ENCODE assay signal across 29 cellular contexts in genomic region chr14:91810699-91811098, GRCh38. TPM values are rescaled to one million over a fixed set of nuclear protein-coding genes. Genes with fewer than 3 reads are reported as not detected.
DNase-seq lines count a peak whose midpoint lies in the region; ATAC-seq, FAIRE-seq and TF ChIP-seq lines count a peak whose summit lies in the region.
"Had no signal": no experiment of that assay in that cellular context is flagged by ENCODE, and none has a peak within 500 bp of the region (broad histone marks: within the 10 kb centered on the region; RNA-seq: fewer than 3 reads in every experiment).

No MANE protein-coding gene starts in this region.

- H3K4me3 Mint-ChIP-seq in activated naive CD4-positive, alpha-beta T cell treated with anti-CD3 and anti-CD28 coated beads, Interleukin-2, amount 50 U/mL, for 24 hours, result no peak overlapping the region
- H3K4me3 Mint-ChIP-seq in activated naive CD4-positive, alpha-beta T cell treated with anti-CD3 and anti-CD28 coated beads for 36 hours, result no peak overlapping the region
- no peak overlapping the region for H3K4me3 Mint-ChIP-seq in CD4-positive, alpha-beta T cell
- no peak overlapping the region for H3K4me3 Mint-ChIP-seq in endothelial cell (ENCODE audit: unreplicated experiment)
- H3K4me3 Mint-ChIP-seq: CD14-positive monocyte; CD4-positive, CD25-positive, alpha-beta regulatory T cell; CD8-positive, alpha-beta T cell had no signal

- H3K9me3 Mint-ChIP-seq in activated naive CD4-positive, alpha-beta T cell treated with anti-CD3 and anti-CD28 coated beads, Interleukin-2, amount 50 U/mL, for 24 hours, result peaks cover 22% of the 10 kb centered on the region
- H3K9me3 Mint-ChIP-seq in activated naive CD4-positive, alpha-beta T cell treated with anti-CD3 and anti-CD28 coated beads for 36 hours, result peaks cover 35% of the 10 kb centered on the region
- peaks cover 19% of the 10 kb centered on the region for H3K9me3 Mint-ChIP-seq in CD4-positive, alpha-beta T cell
- H3K9me3 Mint-ChIP-seq in endothelial cell (ENCODE audit: unreplicated experiment), result peaks cover 14% of the 10 kb centered on the region

- peaks cover 27% of the 10 kb centered on the region for H3K9me3 ChIP-seq in CD4-positive, alpha-beta T cell (ENCODE audit: control insufficient read depth, low read length)
- no peaks in the 10 kb centered on the region for H3K9me3 ChIP-seq in HEK293 (ENCODE audit: control insufficient read depth, insufficient read depth, low read depth, low read length)

- FAIRE-seq in colon (lab: Jason Lieb, UNC), result peak; percentile 24
- FAIRE-seq: A204.1, GM12878, GM12892, GM18507 had no signal

- H3K4me3 ChIP-seq in HEK293 (ENCODE audit: low read depth, low read length), result no peak overlapping the region
- H3K4me3 ChIP-seq: BLaER1, GM12878 had no signal

- no peaks in the 10 kb centered on the region for H3K27me3 ChIP-seq in CD4-positive, alpha-beta T cell (ENCODE audit: control insufficient read depth, insufficient read depth, low read length)
- H3K27me3 ChIP-seq: BE2C, BLaER1 had no signal

- intact Hi-C loops in activated naive CD4-positive, alpha-beta T cell treated with anti-CD3 and anti-CD28 coated beads for 36 hours (cut with micrococcal nuclease), result no loop called here
- intact Hi-C loops in CD4-positive, alpha-beta T cell (cut with DNase I, micrococcal nuclease), result no loop called here

- H3K36me3 Mint-ChIP-seq in activated naive CD4-positive, alpha-beta T cell treated with anti-CD3 and anti-CD28 coated beads, Interleukin-2, amount 50 U/mL, for 24 hours, result peaks cover 68% of the 10 kb centered on the region
- H3K36me3 Mint-ChIP-seq in activated naive CD4-positive, alpha-beta T cell treated with anti-CD3 and anti-CD28 coated beads for 36 hours (ENCODE audit: low read depth), result peaks cover 65% of the 10 kb centered on the region
- peaks cover 100% of the 10 kb centered on the region for H3K36me3 Mint-ChIP-seq in CD4-positive, alpha-beta T cell (ENCODE audit: low read depth)
- H3K36me3 Mint-ChIP-seq in endothelial cell (ENCODE audit: low read depth, unreplicated experiment), result peaks cover 25% of the 10 kb centered on the region
- H3K36me3 Mint-ChIP-seq: CD14-positive monocyte had no signal

- no peaks in the 10 kb centered on the region for H3K4me1 ChIP-seq in HEK293 (ENCODE audit: control insufficient read depth, insufficient read depth, low read length)
- H3K4me1 ChIP-seq: BE2C, BLaER1 had no signal

- peaks cover 9 to 17% of the 10 kb centered on the region in 2 experiments for H3K36me3 ChIP-seq in HEK293 (ENCODE audit: control insufficient read depth in 2 of 2, insufficient read depth in 1 of 2, low read length in 2 of 2)
- H3K36me3 ChIP-seq: BE2C, BLaER1 had no signal

- peaks cover 39% of the 10 kb centered on the region for H3K4me1 Mint-ChIP-seq in activated naive CD4-positive, alpha-beta T cell treated with anti-CD3 and anti-CD28 coated beads, Interleukin-2, amount 50 U/mL, for 24 hours
- H3K4me1 Mint-ChIP-seq in activated naive CD4-positive, alpha-beta T cell treated with anti-CD3 and anti-CD28 coated beads for 36 hours (ENCODE audit: low read depth), result peaks cover 22% of the 10 kb centered on the region
- H3K4me1 Mint-ChIP-seq in CD4-positive, alpha-beta T cell (ENCODE audit: low read depth), result peaks cover 43% of the 10 kb centered on the region
- no peaks in the 10 kb centered on the region for H3K4me1 Mint-ChIP-seq in endothelial cell (ENCODE audit: unreplicated experiment)
- H3K4me1 Mint-ChIP-seq: CD14-positive monocyte had no signal

- ATAC-seq in CD4-positive, alpha-beta T cell (ENCODE audit: poor library complexity), result no peak
- no peak for ATAC-seq in HG02973 (IDR thresholded peaks at IDR 0.05; ENCODE audit: unreplicated experiment)
- ATAC-seq: CD8-positive, alpha-beta T cell; GM12878 had no signal

- POLR2A ChIA-PET in CD4-positive, alpha-beta T cell (lab: Charles Lee), result no interaction called here
- POLR2A ChIA-PET in HEK293 (lab: Yijun Ruan, JAX), result no interaction called here

- CTCF ChIA-PET in activated naive CD4-positive, alpha-beta T cell treated with anti-CD3 and anti-CD28 coated beads for 36 hours (lab: Charles Lee), result no interaction called here
- CTCF ChIA-PET in CD4-positive, alpha-beta T cell (lab: Charles Lee), result no interaction called here
- CTCF ChIA-PET in HEK293 (lab: Yijun Ruan, JAX), result no interaction called here

- peak overlapping the region; percentile 46 for H3K27ac Mint-ChIP-seq in activated naive CD4-positive, alpha-beta T cell treated with anti-CD3 and anti-CD28 coated beads, Interleukin-2, amount 50 U/mL, for 24 hours
- H3K27ac Mint-ChIP-seq in activated naive CD4-positive, alpha-beta T cell treated with anti-CD3 and anti-CD28 coated beads for 36 hours, result no peak overlapping the region
- peak overlapping the region; percentile 39 for H3K27ac Mint-ChIP-seq in CD4-positive, alpha-beta T cell
- no peak overlapping the region for H3K27ac Mint-ChIP-seq in endothelial cell (ENCODE audit: unreplicated experiment)
- H3K27ac Mint-ChIP-seq: CD4-positive, CD25-positive, alpha-beta regulatory T cell had no signal

- no peak for DNase-seq in activated naive CD4-positive, alpha-beta T cell treated with anti-CD3 and anti-CD28 coated beads for 36 hours
- DNase-seq in CD4-positive, alpha-beta T cell, result no peak
- DNase-seq in OCI-M1 (lab: John Stamatoyannopoulos, UW), result no peak
- no peak for DNase-seq in endothelial cell (ENCODE audit: low spot score)
- DNase-seq: 8988T; ACHN; BE2C; C1 segment of cervical spinal cord; CD4-positive, CD25-positive, alpha-beta regulatory T cell; CD8-positive, alpha-beta T cell; COR-L47; DMS 273 treated with DMSO at 0.1 percent for 48 hours; DMS153; DMS53; DMS79; DND-41; EL; GDM1 had no signal

- no peak for TF ChIP-seq CTCF in CD4-positive, alpha-beta T cell (IDR thresholded peaks at IDR 0.05)
- TF ChIP-seq CTCF in HEK293 (tag by site-specific recombination; IDR thresholded peaks at IDR 0.05), result no peak
- no peak for TF ChIP-seq CTCF in endothelial cell (IDR thresholded peaks at IDR 0.05; ENCODE audit: unreplicated experiment)

- no peak overlapping the region for H3K27ac ChIP-seq in CD4-positive, alpha-beta T cell (ENCODE audit: low read depth, low read length)
- no peak overlapping the region for H3K27ac ChIP-seq in HEK293 (ENCODE audit: extremely low read depth, low read depth, low read length)
- H3K27ac ChIP-seq: BLaER1 had no signal

- H3K27me3 Mint-ChIP-seq in activated naive CD4-positive, alpha-beta T cell treated with anti-CD3 and anti-CD28 coated beads, Interleukin-2, amount 50 U/mL, for 24 hours, result no peaks in the 10 kb centered on the region
- H3K27me3 Mint-ChIP-seq in activated naive CD4-positive, alpha-beta T cell treated with anti-CD3 and anti-CD28 coated beads for 36 hours (ENCODE audit: low read depth), result no peaks in the 10 kb centered on the region
- H3K27me3 Mint-ChIP-seq in CD4-positive, alpha-beta T cell, result no peaks in the 10 kb centered on the region
- peaks cover 2% of the 10 kb centered on the region for H3K27me3 Mint-ChIP-seq in endothelial cell (ENCODE audit: unreplicated experiment)
- H3K27me3 Mint-ChIP-seq: CD4-positive, CD25-positive, alpha-beta regulatory T cell had no signal

TF ChIP-seq in HEK293, 187 proteins besides CTCF, POLR2A, EP300 and RAD21:
- TF ChIP-seq ZNF280C (tag by site-specific recombination; IDR thresholded peaks at IDR 0.05), result no peak
- TF ChIP-seq ZNF580 (tag by site-specific recombination; IDR thresholded peaks at IDR 0.05), result no peak
- TF ChIP-seq BCL6B (tag by site-specific recombination; IDR thresholded peaks at IDR 0.05), result no peak
- no peak for TF ChIP-seq SCRT1 (tag by site-specific recombination; IDR thresholded peaks at IDR 0.05; ENCODE audit: borderline replicate concordance)
- peak; percentile 95 for TF ChIP-seq ZNF133 (tag by site-specific recombination; IDR thresholded peaks at IDR 0.05)
- no peak for TF ChIP-seq ZFP41 (tag by site-specific recombination; IDR thresholded peaks at IDR 0.05; ENCODE audit: borderline replicate concordance)
TF ChIP-seq in HEK293: peak in this region for 1.

RNA-seq across cellular contexts. Expression of gene TC2N, which starts 56.6 kb away (rescaled TPM):
- 10 to 100 TPM; 61.7 to 66.2 TPM for total RNA-seq in activated naive CD4-positive, alpha-beta T cell treated with anti-CD3 and anti-CD28 coated beads for 36 hours
- total RNA-seq in CD4-positive, alpha-beta T cell, result 100 to 1,000 TPM; 129 to 138 TPM
- 1.4 TPM for total RNA-seq in endothelial cell (ENCODE audit: unreplicated experiment)
- total RNA-seq: G401 had no signal

Comparison
In these comparisons a context has a peak if more than half of its experiments do, and no peak if none do; other contexts are left out.
1. H3K27ac Mint-ChIP-seq: peak in activated naive CD4-positive, alpha-beta T cell treated with anti-CD3 and anti-CD28 coated beads, Interleukin-2, amount 50 U/mL, for 24 hours (single experiment) and CD4-positive, alpha-beta T cell (single experiment); none in activated naive CD4-positive, alpha-beta T cell treated with anti-CD3 and anti-CD28 coated beads for 36 hours (single experiment) and endothelial cell (single experiment).
2. RNA of gene TC2N, which starts 56.6 kb away (total RNA-seq): 129 to 138 TPM in CD4-positive, alpha-beta T cell and 61.7 to 66.2 TPM in activated naive CD4-positive, alpha-beta T cell treated with anti-CD3 and anti-CD28 coated beads for 36 hours; 1.4 TPM in endothelial cell (single experiment); every median in the first group is over 10 times any median in the second.